15 cellular contexts compared by ENCODE assay signal in the genomic region with DNA sequence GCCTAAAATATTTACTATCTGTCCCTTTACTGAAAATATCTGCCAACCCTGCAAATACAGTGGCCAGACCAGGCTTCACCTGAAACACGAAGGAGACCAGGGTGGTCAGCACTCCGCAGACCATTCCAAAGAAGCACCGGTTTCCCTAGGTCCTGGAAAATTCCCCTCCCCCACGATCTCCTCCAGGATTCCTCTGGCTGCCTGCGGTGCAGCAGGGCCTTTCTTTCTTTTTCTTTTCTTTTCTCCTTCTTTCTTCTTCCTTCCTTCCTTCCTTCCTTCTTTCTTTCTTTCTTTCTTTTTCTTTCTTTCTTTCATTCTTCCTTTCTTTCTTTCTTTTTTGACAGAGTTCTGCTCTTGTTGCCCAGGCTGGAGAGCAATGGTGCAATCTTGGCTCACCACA.
DNase-seq lines count a peak whose midpoint lies in the region; ATAC-seq and TF ChIP-seq lines count a peak whose summit lies in the region.
"Had no signal": no experiment of that assay in that cellular context is flagged by ENCODE, and none has a peak within 500 bp of the region (broad histone marks: within the 10 kb centered on the region; RNA-seq: fewer than 3 reads in every experiment).

No MANE protein-coding gene starts in this region.

- no peaks in the 10 kb centered on the region for H4K20me1 ChIP-seq in PC-9 (ENCODE audit: insufficient read depth)
- no peaks in the 10 kb centered on the region for H4K20me1 ChIP-seq in hepatocyte (ENCODE audit: insufficient read depth, poor library complexity, severe bottlenecking)
- H4K20me1 ChIP-seq in neural progenitor cell (ENCODE audit: low read depth): no peaks in the 10 kb centered on the region
- H4K20me1 ChIP-seq: BLaER1 had no signal

- no peak overlapping the region for H3K4me3 Mint-ChIP-seq in neural progenitor cell

- ATAC-seq in HG02870 (IDR thresholded peaks at IDR 0.05; ENCODE audit: unreplicated experiment) (no peak), GM21825 (IDR thresholded peaks at IDR 0.05; ENCODE audit: unreplicated experiment) (no peak)

- no peaks in the 10 kb centered on the region for H3K9me3 ChIP-seq in PC-9 (ENCODE audit: insufficient read depth, low read depth)
- H3K9me3 ChIP-seq in hepatocyte (ENCODE audit: low read depth): no peaks in the 10 kb centered on the region
- H3K9me3 ChIP-seq in neural progenitor cell (ENCODE audit: low read depth): no peaks in the 10 kb centered on the region
- H3K9me3 ChIP-seq: BLaER1, HAP-1 had no signal

- peak overlapping the region; percentile 27; the same call in 1 of the 2 replicates for H3K4me2 ChIP-seq in PC-9
- peak overlapping the region; percentile 23 for H3K4me2 ChIP-seq in hepatocyte
- H3K4me2 ChIP-seq in neural progenitor cell: peak overlapping the region; percentile 18
- H3K4me2 ChIP-seq: BLaER1, KMS-11 had no signal

- H3K4me1 ChIP-seq in PC-9 (replicated peaks; ENCODE audit: insufficient read depth) (peaks cover 35% of the 10 kb centered on the region), hepatocyte (ENCODE audit: insufficient read depth) (peaks cover 24% of the 10 kb centered on the region), neural progenitor cell (peaks cover 5% of the 10 kb centered on the region)
- H3K4me1 ChIP-seq: BLaER1, HAP-1 had no signal

- no peak overlapping the region for H3K27ac Mint-ChIP-seq in neural progenitor cell

- H3K27ac ChIP-seq in PC-9 (no peak overlapping the region), hepatocyte (no peak overlapping the region), neural progenitor cell (no peak overlapping the region)
- H3K27ac ChIP-seq: BLaER1, HL-60, KMS-11 had no signal

- TF ChIP-seq CTCF in PC-9 (conservative IDR thresholded peaks at IDR 0.05) (no peak), hepatocyte (IDR thresholded peaks at IDR 0.05; ENCODE audit: poor library complexity) (no peak), neural progenitor cell (IDR thresholded peaks at IDR 0.05) (no peak)

- WGBS in hepatocyte (ENCODE audit: low lambda C conversion rate, missing lambda C conversion rate): 43% methylated on average over 5 of the region's 5 CpGs

- H3K4me1 Mint-ChIP-seq in neural progenitor cell: peaks cover 5% of the 10 kb centered on the region
- H3K4me1 Mint-ChIP-seq: CD8-positive, alpha-beta memory T cell had no signal

- H3K36me3 ChIP-seq in PC-9 (ENCODE audit: low read depth) (no peaks in the 10 kb centered on the region), hepatocyte (replicated peaks; ENCODE audit: insufficient read depth, low read depth) (no peaks in the 10 kb centered on the region), neural progenitor cell (no peaks in the 10 kb centered on the region)
- H3K36me3 ChIP-seq: BLaER1, HAP-1 had no signal

- H3K27me3 Mint-ChIP-seq in neural progenitor cell (ENCODE audit: insufficient read depth, low read depth): peaks cover 3% of the 10 kb centered on the region

- no peaks in the 10 kb centered on the region for H3K27me3 ChIP-seq in PC-9 (ENCODE audit: insufficient read depth, low read depth)
- no peaks in the 10 kb centered on the region for H3K27me3 ChIP-seq in hepatocyte
- no peaks in the 10 kb centered on the region for H3K27me3 ChIP-seq in neural progenitor cell
- H3K27me3 ChIP-seq: BLaER1 had no signal

- H3K4me3 ChIP-seq in PC-9 (no peak overlapping the region), hepatocyte (no peak overlapping the region), neural progenitor cell (no peak overlapping the region)
- H3K4me3 ChIP-seq: BLaER1, HAP-1 had no signal

- CTCF ChIA-PET in PC-9 (lab: Charles Lee): no interaction called here

- no peaks in the 10 kb centered on the region for H3K36me3 Mint-ChIP-seq in neural progenitor cell
- H3K36me3 Mint-ChIP-seq: CD8-positive, alpha-beta memory T cell had no signal

- no peak overlapping the region for H2AFZ ChIP-seq in PC-9
- no peak overlapping the region for H2AFZ ChIP-seq in hepatocyte
- H2AFZ ChIP-seq in neural progenitor cell (replicated peaks): peak overlapping the region; percentile 76

- H3K79me2 ChIP-seq in PC-9 (ENCODE audit: low read depth) (no peaks in the 10 kb centered on the region), hepatocyte (no peaks in the 10 kb centered on the region), neural progenitor cell (ENCODE audit: low read depth) (no peaks in the 10 kb centered on the region)

- DNase-seq in PC-9 (no peak), hepatocyte (ENCODE audit: low spot score) (no peak), neural progenitor cell (ENCODE audit: low spot score) (no peak), NCI-H510A (lab: John Stamatoyannopoulos, UW) (no peak), mucosa of gallbladder (ENCODE audit: low spot score) (no peak)
- DNase-seq: CD8-positive, alpha-beta memory T cell; NCI-H1092; NCI-H1694; NCI-H345 had no signal

- BruUV-seq in PC-9 (replicated peaks; lab: Mats Ljungman, UMichigan): no TSS peak

- peaks cover 24% of the 10 kb centered on the region for H3F3A ChIP-seq in PC-9 (ENCODE audit: insufficient read depth, low read depth)
- no peaks in the 10 kb centered on the region for H3F3A ChIP-seq in neural progenitor cell (ENCODE audit: low read depth)

- no peak overlapping the region for H3K9ac ChIP-seq in neural progenitor cell
- H3K9ac ChIP-seq: BLaER1, KMS-11 had no signal

- peaks cover 2% of the 10 kb centered on the region for H3K9me3 Mint-ChIP-seq in neural progenitor cell

- intact Hi-C loops in PC-9 (cut with micrococcal nuclease; ENCODE audit: unreplicated experiment): no loop called here

- H3K9me2 ChIP-seq in PC-9 (ENCODE audit: insufficient read depth) (no peaks in the 10 kb centered on the region), hepatocyte (replicated peaks; ENCODE audit: insufficient read depth) (no peaks in the 10 kb centered on the region)

- POLR2A ChIA-PET in PC-9 (lab: Charles Lee; ENCODE audit: unreplicated experiment): no interaction called here
